ENCODE assay signal across 17 cellular contexts in genomic region chr6:150270330-150271052, GRCh38.
DNase-seq lines count a peak whose midpoint lies in the region; ATAC-seq and TF ChIP-seq lines count a peak whose summit lies in the region.
"Had no signal": no experiment of that assay in that cellular context is flagged by ENCODE, and none has a peak within 500 bp of the region (broad histone marks: within the 10 kb centered on the region; RNA-seq: fewer than 3 reads in every experiment).

No MANE protein-coding gene starts in this region.

- H3K9me3 Mint-ChIP-seq in MCF 10A (ENCODE audit: unreplicated experiment) (no peaks in the 10 kb centered on the region), neural progenitor cell (peaks cover 2% of the 10 kb centered on the region)

- TSS peak; percentile 60 for BruUV-seq in MCF 10A (replicated peaks; lab: Mats Ljungman, UMichigan)

- H3K4me3 Mint-ChIP-seq in MCF 10A (ENCODE audit: unreplicated experiment) (peak overlapping the region; percentile 34), neural progenitor cell (no peak overlapping the region)

- H3K4me2 ChIP-seq in hepatocyte = no peak overlapping the region
- H3K4me2 ChIP-seq in neural progenitor cell = no peak overlapping the region

- TF ChIP-seq CTCF in MCF 10A (IDR thresholded peaks at IDR 0.05; ENCODE audit: unreplicated experiment) (no peak), breast epithelium (IDR thresholded peaks at IDR 0.05) (no peak), RWPE2 (IDR thresholded peaks at IDR 0.05; ENCODE audit: poor library complexity, severe bottlenecking) (no peak), hepatocyte (IDR thresholded peaks at IDR 0.05; ENCODE audit: poor library complexity) (no peak), GM10266 (IDR thresholded peaks at IDR 0.05; ENCODE audit: control insufficient read depth, insufficient read depth, low read depth, missing control alignments) (no peak), neural progenitor cell (IDR thresholded peaks at IDR 0.05) (no peak)

- no peaks in the 10 kb centered on the region for H3F3A ChIP-seq in neural progenitor cell (ENCODE audit: low read depth)

- no peak for ATAC-seq in RWPE2 (ENCODE audit: low read depth)
- ATAC-seq in HG03460 (IDR thresholded peaks at IDR 0.05; ENCODE audit: unreplicated experiment) = no peak

- no peaks in the 10 kb centered on the region for H3K9me2 ChIP-seq in hepatocyte (replicated peaks; ENCODE audit: insufficient read depth)

- H3K27ac Mint-ChIP-seq in MCF 10A (ENCODE audit: low read depth, unreplicated experiment) (peak overlapping the region; percentile 92), neural progenitor cell (no peak overlapping the region)

- 92% methylated on average over 9 of the region's 9 CpGs for WGBS in hepatocyte (ENCODE audit: low lambda C conversion rate, missing lambda C conversion rate)

- CTCF ChIA-PET in MCF 10A (lab: Yijun Ruan, JAX) = interaction anchor here (0.6 to 3.0 kb wide), 5 partner anchors 14 to 221 kb away, joined by 3 to 15 read pairs (median 4); no protein-coding TSS in a partner anchor

- POLR2A ChIA-PET in MCF 10A (lab: Yijun Ruan, JAX) = interaction anchor here (0.6 to 9.0 kb wide), 14 partner anchors 13 to 1625 kb away, joined by 3 to 282 read pairs (median 5); partner anchors contain the start of gene PPP1R14C

- intact Hi-C loops in MCF 10A (cut with micrococcal nuclease) = loop anchor here (5.0 kb wide), 1 partner anchor 128 kb away; the partner anchor contains the start of gene PPP1R14C
- intact Hi-C loops in breast epithelium (cut with DNase I; ENCODE audit: low total_unique reads) = loop anchor here (1.0 kb wide), 1 partner anchor 29 kb away; no protein-coding TSS in a partner anchor
- intact Hi-C loops in posterior vena cava (cut with DNase I) = no loop called here

- H3K79me2 ChIP-seq in hepatocyte (no peaks in the 10 kb centered on the region), neural progenitor cell (ENCODE audit: low read depth) (no peaks in the 10 kb centered on the region)

- H3K4me1 Mint-ChIP-seq in MCF 10A (ENCODE audit: insufficient read depth, unreplicated experiment) = peaks cover 54% of the 10 kb centered on the region
- H3K4me1 Mint-ChIP-seq in neural progenitor cell = peaks cover 49% of the 10 kb centered on the region

- H3K36me3 Mint-ChIP-seq in MCF 10A (ENCODE audit: insufficient read depth, unreplicated experiment) (peaks cover 12% of the 10 kb centered on the region), neural progenitor cell (no peaks in the 10 kb centered on the region)

- no peak overlapping the region for H2AFZ ChIP-seq in hepatocyte
- H2AFZ ChIP-seq in neural progenitor cell (replicated peaks) = no peak overlapping the region

- no peak overlapping the region for H3K9ac ChIP-seq in neural progenitor cell

- H3K4me1 ChIP-seq in breast epithelium (no peaks in the 10 kb centered on the region), RWPE2 (ENCODE audit: insufficient read depth, poor library complexity, severe bottlenecking) (peaks cover 69% of the 10 kb centered on the region), hepatocyte (ENCODE audit: insufficient read depth) (no peaks in the 10 kb centered on the region), neural progenitor cell (peaks cover 13% of the 10 kb centered on the region)
- H3K4me1 ChIP-seq: HAP-1 had no signal

- H3K27me3 Mint-ChIP-seq in MCF 10A (ENCODE audit: insufficient read depth, unreplicated experiment) (no peaks in the 10 kb centered on the region), neural progenitor cell (ENCODE audit: insufficient read depth, low read depth) (peaks cover 10% of the 10 kb centered on the region)

- H4K20me1 ChIP-seq in hepatocyte (ENCODE audit: insufficient read depth, poor library complexity, severe bottlenecking) = no peaks in the 10 kb centered on the region
- H4K20me1 ChIP-seq in neural progenitor cell (ENCODE audit: low read depth) = no peaks in the 10 kb centered on the region

- H3K4me3 ChIP-seq in breast epithelium (no peak overlapping the region), RWPE2 (ENCODE audit: severe bottlenecking) (no peak overlapping the region), hepatocyte (no peak overlapping the region), neural progenitor cell (no peak overlapping the region)
- H3K4me3 ChIP-seq: HAP-1, SJCRH30 had no signal

- DNase-seq in MCF 10A (ENCODE audit: unreplicated experiment) (no peak), breast epithelium (ENCODE audit: low spot score in 2 of 2) (no peak), RWPE2 (ENCODE audit: low spot score) (no peak), hepatocyte (ENCODE audit: low spot score) (no peak), posterior vena cava (ENCODE audit: low spot score) (no peak), GM10266 (ENCODE audit: extremely low spot score) (no peak), neural progenitor cell (ENCODE audit: low spot score) (no peak)
- DNase-seq: COR-L47, NCI-H1105 treated with DMSO at 0.1 percent for 48 hours, NCI-H1694, NCI-H2081 treated with DMSO at 0.1 percent for 48 hours, NCI-H748 treated with DMSO at 0.1 percent for 48 hours, RPMI8226, SJCRH30 had no signal

- no peaks in the 10 kb centered on the region for H3K9me3 ChIP-seq in breast epithelium
- no peaks in the 10 kb centered on the region for H3K9me3 ChIP-seq in RWPE2 (ENCODE audit: severe bottlenecking)
- H3K9me3 ChIP-seq in hepatocyte (ENCODE audit: low read depth) = no peaks in the 10 kb centered on the region
- H3K9me3 ChIP-seq in neural progenitor cell (ENCODE audit: low read depth) = no peaks in the 10 kb centered on the region
- H3K9me3 ChIP-seq: HAP-1, SJCRH30 had no signal

- H3K27ac ChIP-seq in breast epithelium = no peak overlapping the region
- peak overlapping the region; percentile 99 for H3K27ac ChIP-seq in RWPE2 (ENCODE audit: poor library complexity, severe bottlenecking)
- H3K27ac ChIP-seq in hepatocyte = peak overlapping the region; percentile 14
- H3K27ac ChIP-seq in neural progenitor cell = no peak overlapping the region
- H3K27ac ChIP-seq: 22Rv1, SJCRH30 had no signal

- H3K27me3 ChIP-seq in breast epithelium = no peaks in the 10 kb centered on the region
- no peaks in the 10 kb centered on the region for H3K27me3 ChIP-seq in RWPE2 (ENCODE audit: insufficient read depth, poor library complexity, severe bottlenecking)
- H3K27me3 ChIP-seq in hepatocyte = no peaks in the 10 kb centered on the region
- H3K27me3 ChIP-seq in neural progenitor cell = no peaks in the 10 kb centered on the region
- H3K27me3 ChIP-seq: SJCRH30 had no signal

- H3K36me3 ChIP-seq in breast epithelium (no peaks in the 10 kb centered on the region), RWPE2 (ENCODE audit: low read depth) (no peaks in the 10 kb centered on the region), hepatocyte (replicated peaks; ENCODE audit: insufficient read depth, low read depth) (no peaks in the 10 kb centered on the region), neural progenitor cell (no peaks in the 10 kb centered on the region)
- H3K36me3 ChIP-seq: HAP-1, SJCRH30 had no signal

- TF ChIP-seq POLR2A in breast epithelium (IDR thresholded peaks at IDR 0.05) = no peak

Comparison
In these comparisons a context has a peak if more than half of its experiments do, and no peak if none do; other contexts are left out.
1. H3K27ac ChIP-seq: peak in RWPE2 (single experiment) and hepatocyte (single experiment); none in breast epithelium (0 of 2) and neural progenitor cell (single experiment).
2. intact Hi-C loops: an anchor here in MCF 10A (5.0 kb wide) and breast epithelium (1.0 kb wide); none called in posterior vena cava.